Comparison of ENCODE assay signal across 10 cellular contexts in the genomic region with DNA sequence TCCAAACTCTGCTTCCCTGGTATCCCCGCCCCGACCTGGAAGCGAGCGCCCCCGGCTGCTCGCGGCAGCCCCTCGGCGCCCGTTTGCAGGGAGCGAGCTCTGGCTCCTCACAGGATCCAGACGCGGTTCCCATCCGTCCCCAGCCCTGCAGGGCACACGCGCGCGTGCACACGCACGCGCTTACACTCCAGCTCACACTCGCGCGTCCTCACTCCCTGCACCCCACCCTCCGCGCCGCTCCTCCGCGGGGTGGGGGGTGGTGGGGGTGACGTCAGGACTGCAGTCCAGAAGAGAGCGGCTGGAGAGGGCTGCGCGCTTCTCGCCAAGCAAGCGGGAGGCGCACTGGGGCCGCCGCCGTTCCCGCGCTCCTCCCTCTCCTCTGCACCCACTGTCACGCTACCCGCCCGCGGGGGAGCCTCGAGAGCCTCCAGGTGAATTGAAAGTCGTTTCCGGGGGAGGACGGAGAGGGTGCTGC.
A peak's percentile ranks its signal among the peaks of the same experiment; 100 is the strongest.
DNase-seq lines count a peak whose midpoint lies in the region; ATAC-seq and TF ChIP-seq lines count a peak whose summit lies in the region.
"Had no signal": no experiment of that assay in that cellular context is flagged by ENCODE, and none has a peak within 500 bp of the region (broad histone marks: within the 10 kb centered on the region; RNA-seq: fewer than 3 reads in every experiment).

No MANE protein-coding gene starts in this region.

- no peak overlapping the region for H3K27ac ChIP-seq in breast epithelium
- H3K27ac ChIP-seq in mesenchymal stem cell (ENCODE audit: low read length, poor library complexity, severe bottlenecking), result no peak overlapping the region
- H3K27ac ChIP-seq in thymus (ENCODE audit: low read depth), result no peak overlapping the region
- H3K27ac ChIP-seq in body of pancreas, result no peak overlapping the region
- H3K27ac ChIP-seq: epithelial cell of prostate had no signal

- H3K18ac ChIP-seq in mesenchymal stem cell (ENCODE audit: low read depth in 1 of 2, low read length in 2 of 2), result no peak overlapping the region

- H3K4me1 ChIP-seq in breast epithelium (peaks cover 0 to 15% of the 10 kb centered on the region in 2 donors), mesenchymal stem cell (ENCODE audit: control insufficient read depth, insufficient read depth, low read depth, low read length) (peaks cover 4% of the 10 kb centered on the region), thymus (ENCODE audit: control insufficient read depth, insufficient read depth, low read length) (peaks cover 2% of the 10 kb centered on the region), body of pancreas (peaks cover 26% of the 10 kb centered on the region)

- H3K4me3 ChIP-seq in breast epithelium (peak overlapping the region; percentile 12 to 61 (median 38)), mesenchymal stem cell (ENCODE audit: insufficient read depth in 1 of 2, low read depth in 1 of 2, low read length in 2 of 2) (no peak overlapping the region), thymus (ENCODE audit: low read length) (peak overlapping the region; percentile 11), body of pancreas (no peak overlapping the region)

- no peak for TF ChIP-seq POLR2A in breast epithelium (IDR thresholded peaks at IDR 0.05)
- no peak for TF ChIP-seq POLR2A in body of pancreas (IDR thresholded peaks at IDR 0.05)

- intact Hi-C loops in breast epithelium (cut with DNase I; ENCODE audit: low total_unique reads), result no loop called here
- intact Hi-C loops in MCF 10A (cut with micrococcal nuclease), result no loop called here
- intact Hi-C loops in body of pancreas (cut with DNase I), result no loop called here

- H2BK120ac ChIP-seq in mesenchymal stem cell (ENCODE audit: low read depth, low read length), result no peak overlapping the region

- H2BK15ac ChIP-seq in mesenchymal stem cell (ENCODE audit: low read depth, poor library complexity, severe bottlenecking), result no peak overlapping the region

- H2BK12ac ChIP-seq in mesenchymal stem cell (ENCODE audit: low read length in 2 of 2), result no peak overlapping the region

- H4K91ac ChIP-seq in mesenchymal stem cell (ENCODE audit: low read length), result no peak overlapping the region

- no TSS peak for BruUV-seq in MCF 10A (replicated peaks; lab: Mats Ljungman, UMichigan)

- no peaks in the 10 kb centered on the region for H3K36me3 Mint-ChIP-seq in MCF 10A (ENCODE audit: insufficient read depth, unreplicated experiment)
- no peaks in the 10 kb centered on the region for H3K36me3 Mint-ChIP-seq in activated T-helper 17 cell treated with anti-CD3 and anti-CD28 coated beads, Interleukin-2, amount 50 U/mL, for 72 hours (ENCODE audit: low read depth)

- H3K9ac ChIP-seq in mesenchymal stem cell (ENCODE audit: low read length), result no peak overlapping the region

- POLR2A ChIA-PET in MCF 10A (lab: Yijun Ruan, JAX), result no interaction called here

- H3K4me2 ChIP-seq in mesenchymal stem cell (ENCODE audit: low read length, poor library complexity, severe bottlenecking), result no peak overlapping the region

- H3K9me3 ChIP-seq in breast epithelium (no peaks in the 10 kb centered on the region), mesenchymal stem cell (ENCODE audit: control insufficient read depth, low read length) (no peaks in the 10 kb centered on the region), thymus (ENCODE audit: control insufficient read depth) (no peaks in the 10 kb centered on the region), body of pancreas (no peaks in the 10 kb centered on the region)

- no peak overlapping the region for H2AFZ ChIP-seq in mesenchymal stem cell (ENCODE audit: low read depth, low read length)

- no peak overlapping the region for H4K8ac ChIP-seq in mesenchymal stem cell (ENCODE audit: low read length)

- H3K9me3 Mint-ChIP-seq in MCF 10A (ENCODE audit: unreplicated experiment), result no peaks in the 10 kb centered on the region
- H3K9me3 Mint-ChIP-seq in activated T-helper 17 cell treated with anti-CD3 and anti-CD28 coated beads, Interleukin-2, amount 50 U/mL, for 72 hours, result no peaks in the 10 kb centered on the region

- no peak overlapping the region for H3K14ac ChIP-seq in mesenchymal stem cell (ENCODE audit: low read length in 2 of 2)

- H2AK5ac ChIP-seq in mesenchymal stem cell (ENCODE audit: low read length, severe bottlenecking), result no peak overlapping the region

- no peak overlapping the region for H3K27ac Mint-ChIP-seq in MCF 10A (ENCODE audit: low read depth, unreplicated experiment)
- no peak overlapping the region for H3K27ac Mint-ChIP-seq in activated T-helper 17 cell treated with anti-CD3 and anti-CD28 coated beads, Interleukin-2, amount 50 U/mL, for 72 hours

- H3K4me1 Mint-ChIP-seq in MCF 10A (ENCODE audit: insufficient read depth, unreplicated experiment), result no peaks in the 10 kb centered on the region
- H3K4me1 Mint-ChIP-seq in activated T-helper 17 cell treated with anti-CD3 and anti-CD28 coated beads, Interleukin-2, amount 50 U/mL, for 72 hours, result no peaks in the 10 kb centered on the region

- H3K4me3 Mint-ChIP-seq in MCF 10A (ENCODE audit: unreplicated experiment), result no peak overlapping the region
- H3K4me3 Mint-ChIP-seq in activated T-helper 17 cell treated with anti-CD3 and anti-CD28 coated beads, Interleukin-2, amount 50 U/mL, for 72 hours, result no peak overlapping the region

- no peak overlapping the region for H3K4ac ChIP-seq in mesenchymal stem cell (ENCODE audit: low read depth in 1 of 2, low read length in 2 of 2)

- no peak overlapping the region for H3K23ac ChIP-seq in mesenchymal stem cell (ENCODE audit: low read length in 2 of 2)

- no peak for ATAC-seq in activated T-helper 17 cell treated with anti-CD3 and anti-CD28 coated beads, Interleukin-2, amount 50 U/mL, for 72 hours (replicated peaks)
- ATAC-seq in body of pancreas, result no peak
- ATAC-seq in HG03135 (IDR thresholded peaks at IDR 0.05; ENCODE audit: unreplicated experiment), result no peak

- H3K36me3 ChIP-seq in breast epithelium (no peaks in the 10 kb centered on the region), mesenchymal stem cell (ENCODE audit: control insufficient read depth in 1 of 2, insufficient read depth in 2 of 2, low read depth in 1 of 2, low read length in 2 of 2) (no peaks in the 10 kb centered on the region), thymus (ENCODE audit: control insufficient read depth, insufficient read depth) (no peaks in the 10 kb centered on the region), body of pancreas (replicated peaks in 1 of 2; ENCODE audit: insufficient read depth in 1 of 2, low read depth in 2 of 2) (no peaks in the 10 kb centered on the region)

- TF ChIP-seq CTCF in breast epithelium (IDR thresholded peaks at IDR 0.05) (no peak), MCF 10A (IDR thresholded peaks at IDR 0.05; ENCODE audit: unreplicated experiment) (no peak), body of pancreas (IDR thresholded peaks at IDR 0.05) (no peak)

- H3K27me3 Mint-ChIP-seq in MCF 10A (ENCODE audit: insufficient read depth, unreplicated experiment), result peaks cover 69% of the 10 kb centered on the region
- peaks cover 45% of the 10 kb centered on the region for H3K27me3 Mint-ChIP-seq in activated T-helper 17 cell treated with anti-CD3 and anti-CD28 coated beads, Interleukin-2, amount 50 U/mL, for 72 hours

- peaks cover 0 to 40% of the 10 kb centered on the region in 2 donors for H3K27me3 ChIP-seq in breast epithelium
- H3K27me3 ChIP-seq in mesenchymal stem cell (ENCODE audit: control insufficient read depth in 1 of 2, insufficient read depth in 1 of 2, low read length in 2 of 2), result peaks cover 36 to 66% of the 10 kb centered on the region in 2 experiments
- H3K27me3 ChIP-seq in thymus (ENCODE audit: control insufficient read depth, insufficient read depth), result peaks cover 32% of the 10 kb centered on the region
- H3K27me3 ChIP-seq in body of pancreas, result peaks cover 0 to 26% of the 10 kb centered on the region in 2 donors

- 3% methylated on average over 13 of the region's 49 CpGs for WGBS in mesenchymal stem cell
- 2% methylated on average over 49 of the region's 49 CpGs for WGBS in thymus
- 1 to 3% methylated on average over 13 to 44 of the region's 49 CpGs for WGBS in body of pancreas, 2 donors

- H3K79me1 ChIP-seq in mesenchymal stem cell (replicated peaks; ENCODE audit: low read length, poor library complexity, severe bottlenecking), result no peaks in the 10 kb centered on the region

- H2BK5ac ChIP-seq in mesenchymal stem cell (ENCODE audit: low read depth, low read length, poor library complexity, severe bottlenecking), result no peak overlapping the region

- CTCF ChIA-PET in MCF 10A (lab: Yijun Ruan, JAX), result interaction anchor here (2.6 kb wide), 1 partner anchor 8 kb away, joined by 7 read pairs; no protein-coding TSS in a partner anchor

- DNase-seq in breast epithelium (ENCODE audit: low spot score in 2 of 2) (no peak), MCF 10A (ENCODE audit: unreplicated experiment) (no peak), astrocyte of the hippocampus (ENCODE audit: low read depth, low spot score) (peak; percentile 44), mesenchymal stem cell (peak; percentile 3), body of pancreas (no peak)
- DNase-seq: KBM-7 had no signal

Comparison
In these comparisons a context has a peak if more than half of its experiments do, and no peak if none do; other contexts are left out.
1. DNase-seq: peak in astrocyte of the hippocampus (single experiment) and mesenchymal stem cell (single experiment); none in breast epithelium (0 of 2), MCF 10A (single experiment) and body of pancreas (0 of 4).
2. H3K4me3 ChIP-seq: peak in breast epithelium (3 of 3) and thymus (single experiment); none in mesenchymal stem cell (0 of 2) and body of pancreas (0 of 2).